Comparison of ENCODE assay signal across 24 cellular contexts in genomic region chr16:23572394-23572793, GRCh38. TPM values are rescaled to one million over a fixed set of nuclear protein-coding genes. Genes with fewer than 3 reads are reported as not detected.
A peak's percentile ranks its signal among the peaks of the same experiment; 100 is the strongest.
DNase-seq lines count a peak whose midpoint lies in the region; ATAC-seq, FAIRE-seq and TF ChIP-seq lines count a peak whose summit lies in the region.
"Had no signal": no experiment of that assay in that cellular context is flagged by ENCODE, and none has a peak within 500 bp of the region (broad histone marks: within the 10 kb centered on the region; RNA-seq: fewer than 3 reads in every experiment).

No MANE protein-coding gene starts in this region.

- peaks cover 61% of the 10 kb centered on the region for H4K20me1 ChIP-seq in astrocyte (ENCODE audit: insufficient read depth, low read length)

- TF ChIP-seq CTCF in left ventricle myocardium inferior (IDR thresholded peaks at IDR 0.05; ENCODE audit: borderline replicate concordance) (no peak), astrocyte (IDR thresholded peaks at IDR 0.05; ENCODE audit: insufficient read depth, low read depth, low read length) (no peak), psoas muscle (IDR thresholded peaks at IDR 0.05) (no peak)

- H3K4me3 Mint-ChIP-seq in astrocyte (ENCODE audit: unreplicated experiment), result no peak overlapping the region
- H3K4me3 Mint-ChIP-seq: CD14-positive monocyte; CD4-positive, alpha-beta memory T cell had no signal

- intact Hi-C loops in Right ventricle myocardium superior (cut with DNase I), result no loop called here
- intact Hi-C loops in left ventricle myocardium inferior (cut with micrococcal nuclease), result no loop called here
- intact Hi-C loops in psoas muscle (cut with DNase I), result no loop called here

- no peak overlapping the region for H3K9ac ChIP-seq in astrocyte (ENCODE audit: low read length)
- H3K9ac ChIP-seq: BLaER1, GM23248 had no signal

- peaks cover 14% of the 10 kb centered on the region for H3K36me3 Mint-ChIP-seq in astrocyte (ENCODE audit: low read depth, unreplicated experiment)

- no peaks in the 10 kb centered on the region for H3K4me1 Mint-ChIP-seq in astrocyte (ENCODE audit: low read depth, unreplicated experiment)

- peak overlapping the region; percentile 28 for H3K27ac Mint-ChIP-seq in astrocyte (ENCODE audit: unreplicated experiment)
- H3K27ac Mint-ChIP-seq: CD4-positive, alpha-beta memory T cell had no signal

- H3K9me3 ChIP-seq in left ventricle myocardium inferior (replicated peaks) (no peaks in the 10 kb centered on the region), astrocyte (ENCODE audit: insufficient read depth, low read depth, low read length) (no peaks in the 10 kb centered on the region), psoas muscle (no peaks in the 10 kb centered on the region)
- H3K9me3 ChIP-seq: A549, BLaER1 had no signal

- H3K79me2 ChIP-seq in astrocyte (ENCODE audit: insufficient read depth, low read length), result peaks cover 4% of the 10 kb centered on the region

- 43 to 75% (median 43%) methylated on average over 9 of the region's 9 CpGs for WGBS in psoas muscle, 3 donors

- H3K4me2 ChIP-seq in astrocyte (ENCODE audit: low read length), result no peak overlapping the region
- H3K4me2 ChIP-seq: A549, BLaER1 had no signal

- H3K27ac ChIP-seq in left ventricle myocardium inferior (replicated peaks) (no peak overlapping the region), astrocyte (ENCODE audit: low read depth, low read length) (no peak overlapping the region), psoas muscle (peak overlapping the region; percentile 67)
- H3K27ac ChIP-seq: 22Rv1, A549, BLaER1, GM23248 had no signal

- H2AFZ ChIP-seq in astrocyte (ENCODE audit: low read depth, low read length), result no peak overlapping the region
- H2AFZ ChIP-seq: GM23248 had no signal

- no peaks in the 10 kb centered on the region for H3K27me3 Mint-ChIP-seq in astrocyte (ENCODE audit: low read depth, unreplicated experiment)
- H3K27me3 Mint-ChIP-seq: CD4-positive, alpha-beta memory T cell; IgD-negative memory B cell had no signal

- peak; percentile 11 for DNase-seq in Right ventricle myocardium superior
- DNase-seq in left ventricle myocardium inferior, result no peak
- no peak for DNase-seq in astrocyte (ENCODE audit: low read depth)
- DNase-seq in psoas muscle, result peak; percentile 64 to 80
- no peak for DNase-seq in kidney tubule cell (ENCODE audit: low spot score)
- no peak for DNase-seq in NCI-H526 treated with DMSO at 0.1 percent for 48 hours (lab: John Stamatoyannopoulos, UW)
- DNase-seq in cerebellum (ENCODE audit: low spot score), result no peak
- DNase-seq: AML-193; CD4-positive, alpha-beta memory T cell; DMS153; DMS79; GDM1; GM23248; HCEC 1CT; KBM-7 had no signal

- peaks cover 96% of the 10 kb centered on the region for H3K36me3 ChIP-seq in left ventricle myocardium inferior
- peaks cover 35% of the 10 kb centered on the region for H3K36me3 ChIP-seq in astrocyte (ENCODE audit: insufficient read depth, low read length)
- peaks cover 13 to 99% of the 10 kb centered on the region in 2 donors for H3K36me3 ChIP-seq in psoas muscle (ENCODE audit: insufficient read depth in 1 of 2, low read depth in 1 of 2)

- H3K4me1 ChIP-seq in left ventricle myocardium inferior (peaks cover 1% of the 10 kb centered on the region), astrocyte (ENCODE audit: insufficient read depth, low read length) (no peaks in the 10 kb centered on the region), psoas muscle (peaks cover 15% of the 10 kb centered on the region)
- H3K4me1 ChIP-seq: A549, BLaER1 had no signal

- H3K4me3 ChIP-seq in left ventricle myocardium inferior (no peak overlapping the region), astrocyte (ENCODE audit: insufficient read depth, low read depth, low read length) (no peak overlapping the region), psoas muscle (no peak overlapping the region)
- H3K4me3 ChIP-seq: A549, BLaER1, GM23248 had no signal

- no peaks in the 10 kb centered on the region for H3K9me3 Mint-ChIP-seq in astrocyte (ENCODE audit: unreplicated experiment)
- H3K9me3 Mint-ChIP-seq: CD4-positive, alpha-beta memory T cell; IgD-negative memory B cell had no signal

- H3K27me3 ChIP-seq in left ventricle myocardium inferior (ENCODE audit: low read depth) (no peaks in the 10 kb centered on the region), astrocyte (ENCODE audit: insufficient read depth, low read length) (no peaks in the 10 kb centered on the region), psoas muscle (ENCODE audit: insufficient read depth in 3 of 3, low read length in 2 of 3) (no peaks in the 10 kb centered on the region)
- H3K27me3 ChIP-seq: BLaER1 had no signal

- ATAC-seq in Right ventricle myocardium superior (ENCODE audit: poor library complexity), result no peak
- ATAC-seq in psoas muscle, result peak; percentile 78 to 94 (median 86)
- ATAC-seq: A549 had no signal

- FAIRE-seq in astrocyte (lab: Jason Lieb, UNC), result no peak
- FAIRE-seq: A549, GM12892, GM18507, H54, HTR-8/SVneo had no signal

RNA-seq across cellular contexts. Expression of gene UBFD1, which starts 14.9 kb away (rescaled TPM):
- 47.0 TPM for total RNA-seq in Right ventricle myocardium superior
- total RNA-seq in left ventricle myocardium inferior, result 61.4 TPM
- 144 and 146 TPM in 2 replicates for total RNA-seq in astrocyte
- 100 to 1,000 TPM; 108 to 147 (median 122) TPM for total RNA-seq in psoas muscle
- 100 to 1,000 TPM in 1 of 3 donors, 10 to 100 TPM in 2; 44.8 to 145 (median 48.1) TPM for polyA plus RNA-seq in psoas muscle
- 73.4 TPM for total RNA-seq in cerebellum

RNA-seq across cellular contexts. Expression of gene EARS2, which starts 15.2 kb away (rescaled TPM):
- 20.5 TPM for total RNA-seq in Right ventricle myocardium superior
- 21.1 TPM for total RNA-seq in left ventricle myocardium inferior
- 19.4 and 24.4 TPM in 2 replicates for total RNA-seq in astrocyte
- total RNA-seq in psoas muscle, result 10 to 100 TPM; 19.0 to 28.3 (median 20.9) TPM
- 10 to 100 TPM; 12.1 to 22.5 (median 13.6) TPM for polyA plus RNA-seq in psoas muscle
- 38.9 TPM for total RNA-seq in cerebellum

RNA-seq across cellular contexts. Expression of gene NDUFAB1, which starts 23.7 kb away (rescaled TPM):
- 585 TPM for total RNA-seq in Right ventricle myocardium superior
- 464 TPM for total RNA-seq in left ventricle myocardium inferior
- 92.5 and 93.1 TPM in 2 replicates for total RNA-seq in astrocyte
- 100 to 1,000 TPM; 175 to 241 (median 210) TPM for total RNA-seq in psoas muscle
- 100 to 1,000 TPM; 304 to 441 (median 365) TPM for polyA plus RNA-seq in psoas muscle
- 58.5 TPM for total RNA-seq in cerebellum

Comparison
In these comparisons a context has a peak if more than half of its experiments do, and no peak if none do; other contexts are left out.
1. DNase-seq: peak in Right ventricle myocardium superior (single experiment) and psoas muscle (2 of 2); none in left ventricle myocardium inferior (single experiment), astrocyte (single experiment), kidney tubule cell (single experiment), NCI-H526 treated with DMSO at 0.1 percent for 48 hours (single experiment) and cerebellum (single experiment).